In genomic region chr2:159066541-159067156, GRCh38 we compare ENCODE assay signal across 27 cellular contexts.
A peak's percentile ranks its signal among the peaks of the same experiment; 100 is the strongest.
DNase-seq lines count a peak whose midpoint lies in the region; ATAC-seq, FAIRE-seq and TF ChIP-seq lines count a peak whose summit lies in the region.
"Had no signal": no experiment of that assay in that cellular context is flagged by ENCODE, and none has a peak within 500 bp of the region (broad histone marks: within the 10 kb centered on the region; RNA-seq: fewer than 3 reads in every experiment).

No MANE protein-coding gene starts in this region.

- H3K9me3 Mint-ChIP-seq in nephron = no peaks in the 10 kb centered on the region
- H3K9me3 Mint-ChIP-seq: memory B cell; naive thymus-derived CD4-positive, alpha-beta T cell; T-helper 2 cell treated with Interferon-gamma antibody and Interleukin-4, amounts not matched to agents 5 μg/mL and 100 μg/mL, for 36 hours; WTC11 had no signal

- H3K9me3 ChIP-seq in K562 (replicated peaks; ENCODE audit: control insufficient read depth, insufficient read depth, low read depth, low read length) = no peaks in the 10 kb centered on the region
- H3K9me3 ChIP-seq: pancreas, right atrium auricular region had no signal

- peaks cover 28% of the 10 kb centered on the region for H3K36me3 Mint-ChIP-seq in nephron (ENCODE audit: low read depth)
- H3K36me3 Mint-ChIP-seq: memory B cell; naive thymus-derived CD4-positive, alpha-beta T cell had no signal

- DNase-seq in NCI-H1105 treated with DMSO at 0.1 percent for 48 hours (lab: John Stamatoyannopoulos, UW) = peak; percentile 4
- no peak for DNase-seq in NCI-H1105 (lab: John Stamatoyannopoulos, UW)
- peak; percentile 45 for DNase-seq in NCI-H2171 (lab: John Stamatoyannopoulos, UW)
- no peak for DNase-seq in K562 (ENCODE audit: extremely low read depth in 1 of 4, low spot score in 3 of 4)
- no peak for DNase-seq in DMS153 (lab: John Stamatoyannopoulos, UW)
- no peak for DNase-seq in urothelium cell line (ENCODE audit: low spot score)
- no peak for DNase-seq in D341Med (ENCODE audit: low spot score)
- DNase-seq: 8988T; activated CD8-positive, alpha-beta memory T cell treated with anti-CD3 and anti-CD28 coated beads, Interleukin-2, amount 50 U/mL, for 48 hours; activated effector memory CD4-positive, alpha-beta T cell treated with Interleukin-2 at 50 U/mL for 16 hours; effector CD4-positive, alpha-beta T cell; EL; GM23248; kidney glomerular epithelial cell; naive thymus-derived CD4-positive, alpha-beta T cell; NCI-H1417; NCI-H345; pancreas; stimulated activated CD4-positive, alpha-beta T cell treated with anti-CD3 and anti-CD28 coated beads, Interleukin-15, amount 100 ng/mL, for 24 hours; stimulated activated CD8-positive, alpha-beta memory T cell treated with anti-CD3 and anti-CD28 coated beads, Interleukin-4, amount 100 ng/mL, for 48 hours had no signal

- TF ChIP-seq EP300 in K562 (IDR thresholded peaks at IDR 0.05; ENCODE audit: low read length) = no peak

- H3K9me1 ChIP-seq in K562 (ENCODE audit: control insufficient read depth, insufficient read depth, low read length) = no peaks in the 10 kb centered on the region

- in situ Hi-C loops in K562 (cut with MboI) = no loop called here

- intact Hi-C loops in K562 (cut with micrococcal nuclease) = no loop called here

- no peak overlapping the region for H3K4me3 ChIP-seq in K562
- H3K4me3 ChIP-seq: GM23248, pancreas, right atrium auricular region, SK-N-MC had no signal

- H3K4me2 ChIP-seq in K562 (ENCODE audit: insufficient read depth, low read length) = no peak overlapping the region

- no peak for TF ChIP-seq CTCF in K562 (IDR thresholded peaks at IDR 0.05 in 2 of 3, conservative IDR thresholded peaks at IDR 0.05 in 1 of 3; ENCODE audit: insufficient read depth in 2 of 3, low read depth in 1 of 3, low read length in 3 of 3)
- TF ChIP-seq CTCF in nephron (IDR thresholded peaks at IDR 0.05; ENCODE audit: unreplicated experiment in 3 of 3) = no peak

- H3K4me1 Mint-ChIP-seq in nephron = peaks cover 56% of the 10 kb centered on the region
- H3K4me1 Mint-ChIP-seq: memory B cell; naive thymus-derived CD4-positive, alpha-beta T cell had no signal

- H4K20me1 ChIP-seq in K562 (replicated peaks; ENCODE audit: control insufficient read depth, insufficient read depth, low read length) = no peaks in the 10 kb centered on the region

- WGBS in K562 (ENCODE audit: insufficient coverage, low coverage, missing lambda C conversion rate) = 6% methylated on average over 1 of the region's 1 CpG

- no peak overlapping the region for H3K27ac ChIP-seq in K562 (ENCODE audit: extremely low read depth, low read depth, low read length)
- H3K27ac ChIP-seq: GM23248, pancreas, SK-N-MC had no signal

- no peaks in the 10 kb centered on the region for H3K79me2 ChIP-seq in K562 (ENCODE audit: control insufficient read depth, insufficient read depth, low read length)

- ATAC-seq in K562 = no peak
- ATAC-seq: naive thymus-derived CD4-positive, alpha-beta T cell; pancreas; WTC11 had no signal

- H3K27me3 Mint-ChIP-seq in nephron (ENCODE audit: low read depth) = no peaks in the 10 kb centered on the region
- H3K27me3 Mint-ChIP-seq: B cell; memory B cell; naive thymus-derived CD4-positive, alpha-beta T cell had no signal

- H3K36me3 ChIP-seq in K562 (ENCODE audit: control insufficient read depth, insufficient read depth, low read length) = no peaks in the 10 kb centered on the region
- H3K36me3 ChIP-seq: pancreas had no signal

- H3K9ac ChIP-seq in K562 (ENCODE audit: insufficient read depth in 1 of 2, low read depth in 2 of 2, low read length in 2 of 2) = no peak overlapping the region
- H3K9ac ChIP-seq: GM23248 had no signal

- FAIRE-seq in K562 (lab: Jason Lieb, UNC) (no peak), urothelium cell line (lab: Jason Lieb, UNC) (no peak)
- FAIRE-seq: pancreas had no signal

- TF ChIP-seq RAD21 in K562 (CRISPR knock-in tag; conservative IDR thresholded peaks at IDR 0.05 in 1 of 2, IDR thresholded peaks at IDR 0.05 in 1 of 2) = no peak

- no TSS peak for BruUV-seq in K562 (replicated peaks; lab: Mats Ljungman, UMichigan)

- CTCF ChIA-PET in K562 (lab: Yijun Ruan, JAX; ENCODE audit: low intra/inter-chr PET ratio) = no interaction called here

- peak overlapping the region; percentile 91 to 97 (median 96) for H3K27ac Mint-ChIP-seq in nephron
- H3K27ac Mint-ChIP-seq: B cell; memory B cell; naive thymus-derived CD4-positive, alpha-beta T cell; T-helper 2 cell treated with Interferon-gamma antibody and Interleukin-4, amounts not matched to agents 5 μg/mL and 100 μg/mL, for 36 hours; WTC11 had no signal

- H3K4me3 Mint-ChIP-seq in nephron = peak overlapping the region in 1 of 3 experiments; percentile 9
- H3K4me3 Mint-ChIP-seq: B cell; memory B cell; naive thymus-derived CD4-positive, alpha-beta T cell; T-helper 2 cell treated with Interferon-gamma antibody and Interleukin-4, amounts not matched to agents 5 μg/mL and 100 μg/mL, for 36 hours; WTC11 had no signal

- no peak for TF ChIP-seq POLR2A in K562 (conservative IDR thresholded peaks at IDR 0.05)

- peaks cover 4 to 8% of the 10 kb centered on the region in 2 experiments for H3K4me1 ChIP-seq in K562 (replicated peaks in 1 of 2; ENCODE audit: control insufficient read depth in 2 of 2, insufficient read depth in 2 of 2, low read length in 2 of 2)

- H3K27me3 ChIP-seq in K562 (ENCODE audit: control insufficient read depth in 2 of 2, insufficient read depth in 2 of 2, low read length in 2 of 2) = no peaks in the 10 kb centered on the region; a peak in 1 of 5 replicates
- H3K27me3 ChIP-seq: pancreas, right atrium auricular region had no signal

- no peak overlapping the region for H2AFZ ChIP-seq in K562 (ENCODE audit: low read depth, low read length)
- H2AFZ ChIP-seq: GM23248 had no signal

- POLR2A ChIA-PET in K562 (lab: Yijun Ruan, JAX) = interaction anchor here (0.8 to 1.3 kb wide), 2 partner anchors 10 to 618 kb away, joined by 3 read pairs; no protein-coding TSS in a partner anchor

TF ChIP-seq in K562, 482 proteins besides CTCF, POLR2A, EP300 and RAD21:
- no peak for TF ChIP-seq CEBPG (CRISPR knock-in tag; IDR thresholded peaks at IDR 0.05)
- peak; percentile 37 to 71; a peak in 3 of 4 replicates for TF ChIP-seq CEBPG (tag; conservative IDR thresholded peaks at IDR 0.05 in 1 of 2, IDR thresholded peaks at IDR 0.05 in 1 of 2)
- TF ChIP-seq ZFPM2 (CRISPR knock-in tag; IDR thresholded peaks at IDR 0.05) = no peak
- peak; percentile 64 for TF ChIP-seq CEBPB (tag; IDR thresholded peaks at IDR 0.05)
- TF ChIP-seq NR2F6 (CRISPR knock-in tag; IDR thresholded peaks at IDR 0.05) = no peak

Comparison
In these comparisons a context has a peak if more than half of its experiments do, and no peak if none do; other contexts are left out.
1. DNase-seq: peak in NCI-H1105 treated with DMSO at 0.1 percent for 48 hours (single experiment) and NCI-H2171 (single experiment); none in NCI-H1105 (single experiment), K562 (0 of 4), DMS153 (single experiment), urothelium cell line (single experiment) and D341Med (single experiment).